In the genomic region with DNA sequence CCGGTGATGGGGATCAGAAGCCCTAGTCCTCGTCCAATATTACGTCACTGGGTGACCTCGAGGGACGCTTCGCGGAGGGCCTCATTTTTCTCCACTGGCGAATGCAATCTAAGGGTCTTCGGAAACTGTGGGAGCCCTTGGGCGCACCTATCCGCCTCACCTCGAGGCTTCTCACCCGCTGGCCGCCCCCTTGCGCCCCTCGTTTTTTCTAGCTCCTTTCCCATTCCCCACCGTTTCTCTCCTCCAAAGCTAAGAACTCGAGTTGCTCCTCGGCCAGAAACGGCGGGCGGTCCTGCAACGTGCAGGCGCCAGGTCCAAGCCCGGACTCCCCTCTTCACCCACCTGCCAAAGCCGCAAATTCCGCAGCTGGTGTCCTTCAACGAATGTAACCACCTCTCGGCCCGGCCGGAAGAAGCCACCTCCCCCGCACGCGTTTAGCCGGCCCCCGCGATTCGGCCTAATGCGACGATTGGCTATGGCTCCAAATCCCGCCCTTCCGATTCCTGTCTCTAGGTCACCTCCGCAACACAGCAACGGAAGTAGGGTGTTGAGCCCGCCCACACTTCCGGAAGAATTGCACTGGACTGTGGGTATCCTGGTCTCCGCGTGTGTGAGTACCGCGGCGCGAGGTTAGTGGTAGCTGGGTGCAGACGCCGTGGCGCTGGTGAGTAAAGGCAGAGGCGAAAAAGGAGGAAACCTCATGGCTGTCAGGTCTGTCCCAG, we compare ENCODE assay signal across 8 cellular contexts. TPM values are rescaled to one million over a fixed set of nuclear protein-coding genes. Genes with fewer than 3 reads are reported as not detected.
DNase-seq lines count a peak whose midpoint lies in the region; ATAC-seq and TF ChIP-seq lines count a peak whose summit lies in the region.

A gene with protein sequence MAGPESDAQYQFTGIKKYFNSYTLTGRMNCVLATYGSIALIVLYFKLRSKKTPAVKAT (minus strand): TSS at position 409 of the 722 bp plus-strand sequence. CDS start 4,018 bp downstream, outside the sequence.
A gene with protein sequence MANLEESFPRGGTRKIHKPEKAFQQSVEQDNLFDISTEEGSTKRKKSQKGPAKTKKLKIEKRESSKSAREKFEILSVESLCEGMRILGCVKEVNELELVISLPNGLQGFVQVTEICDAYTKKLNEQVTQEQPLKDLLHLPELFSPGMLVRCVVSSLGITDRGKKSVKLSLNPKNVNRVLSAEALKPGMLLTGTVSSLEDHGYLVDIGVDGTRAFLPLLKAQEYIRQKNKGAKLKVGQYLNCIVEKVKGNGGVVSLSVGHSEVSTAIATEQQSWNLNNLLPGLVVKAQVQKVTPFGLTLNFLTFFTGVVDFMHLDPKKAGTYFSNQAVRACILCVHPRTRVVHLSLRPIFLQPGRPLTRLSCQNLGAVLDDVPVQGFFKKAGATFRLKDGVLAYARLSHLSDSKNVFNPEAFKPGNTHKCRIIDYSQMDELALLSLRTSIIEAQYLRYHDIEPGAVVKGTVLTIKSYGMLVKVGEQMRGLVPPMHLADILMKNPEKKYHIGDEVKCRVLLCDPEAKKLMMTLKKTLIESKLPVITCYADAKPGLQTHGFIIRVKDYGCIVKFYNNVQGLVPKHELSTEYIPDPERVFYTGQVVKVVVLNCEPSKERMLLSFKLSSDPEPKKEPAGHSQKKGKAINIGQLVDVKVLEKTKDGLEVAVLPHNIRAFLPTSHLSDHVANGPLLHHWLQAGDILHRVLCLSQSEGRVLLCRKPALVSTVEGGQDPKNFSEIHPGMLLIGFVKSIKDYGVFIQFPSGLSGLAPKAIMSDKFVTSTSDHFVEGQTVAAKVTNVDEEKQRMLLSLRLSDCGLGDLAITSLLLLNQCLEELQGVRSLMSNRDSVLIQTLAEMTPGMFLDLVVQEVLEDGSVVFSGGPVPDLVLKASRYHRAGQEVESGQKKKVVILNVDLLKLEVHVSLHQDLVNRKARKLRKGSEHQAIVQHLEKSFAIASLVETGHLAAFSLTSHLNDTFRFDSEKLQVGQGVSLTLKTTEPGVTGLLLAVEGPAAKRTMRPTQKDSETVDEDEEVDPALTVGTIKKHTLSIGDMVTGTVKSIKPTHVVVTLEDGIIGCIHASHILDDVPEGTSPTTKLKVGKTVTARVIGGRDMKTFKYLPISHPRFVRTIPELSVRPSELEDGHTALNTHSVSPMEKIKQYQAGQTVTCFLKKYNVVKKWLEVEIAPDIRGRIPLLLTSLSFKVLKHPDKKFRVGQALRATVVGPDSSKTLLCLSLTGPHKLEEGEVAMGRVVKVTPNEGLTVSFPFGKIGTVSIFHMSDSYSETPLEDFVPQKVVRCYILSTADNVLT (N-terminal part only) (plus strand): TSS at position 560 of the 722 bp plus-strand sequence. CDS start 1,801 bp downstream, outside the sequence.

- no peaks in the 10 kb centered on the region for H3K27me3 ChIP-seq in dorsolateral prefrontal cortex
- H3K27me3 ChIP-seq in right lobe of liver = no peaks in the 10 kb centered on the region

- no peaks in the 10 kb centered on the region for H3K27me3 Mint-ChIP-seq in activated CD4-positive, alpha-beta memory T cell treated with anti-CD3 and anti-CD28 coated beads for 36 hours

- WGBS in right lobe of liver (ENCODE audit: insufficient coverage, low coverage, low lambda C conversion rate, missing lambda C conversion rate) = under 1% methylated on average over 33 of the region's 56 CpGs

- peak; percentile 86 for TF ChIP-seq POLR2A in right lobe of liver (IDR thresholded peaks at IDR 0.05)

- peaks cover 47% of the 10 kb centered on the region for H3K36me3 Mint-ChIP-seq in activated CD4-positive, alpha-beta memory T cell treated with anti-CD3 and anti-CD28 coated beads for 36 hours

- H3K4me1 ChIP-seq in right lobe of liver = peaks cover 0 to 19% (median 7%) of the 10 kb centered on the region in 4 donors

- H3K4me1 Mint-ChIP-seq in activated CD4-positive, alpha-beta memory T cell treated with anti-CD3 and anti-CD28 coated beads for 36 hours (ENCODE audit: low read depth) = peaks cover 59% of the 10 kb centered on the region

- H3K4me3 ChIP-seq in dorsolateral prefrontal cortex = peak within 1 kb of the TSS; percentile 72 to 100 (median 96)
- H3K4me3 ChIP-seq in right lobe of liver = peak within 1 kb of the TSS; percentile 86 to 97 (median 90)

- intact Hi-C loops in activated CD4-positive, alpha-beta memory T cell treated with anti-CD3 and anti-CD28 coated beads for 36 hours (cut with micrococcal nuclease) = loop anchor here (1.0 to 5.0 kb wide), 3 partner anchors 28 to 478 kb away; a partner anchor contains a TSS
- intact Hi-C loops in dorsolateral prefrontal cortex (cut with DNase I) = loop anchor here in 1 of 2 donors (1.0 kb wide), 1 partner anchor 29 kb away; a partner anchor contains a TSS
- intact Hi-C loops in right lobe of liver (cut with DNase I) = no loop called here

- peaks cover 2 to 34% (median 14%) of the 10 kb centered on the region in 4 donors for H3K36me3 ChIP-seq in right lobe of liver

- H3K27ac Mint-ChIP-seq in activated CD4-positive, alpha-beta memory T cell treated with anti-CD3 and anti-CD28 coated beads for 36 hours = peak within 1 kb of the TSS; percentile 88

- DNase-seq in CD1c-positive myeloid dendritic cell (ENCODE audit: extremely low spot score) (peak; percentile 99), NCI-H82 (lab: John Stamatoyannopoulos, UW) (peak; percentile 98), dorsolateral prefrontal cortex (peak; percentile 94 to 99 (median 98)), right lobe of liver (peak; percentile 96 to 98 (median 98))
- peak; percentile 98 for DNase-seq in activated CD4-positive, alpha-beta memory T cell treated with anti-CD3 and anti-CD28 coated beads for 36 hours
- DNase-seq in stimulated activated CD4-positive, alpha-beta T cell treated with anti-CD3 and anti-CD28 coated beads, Interleukin-4, amount 100 ng/mL, for 48 hours (ENCODE audit: low read depth in 2 of 2) = peak; percentile 93 to 97

- POLR2A ChIA-PET in activated CD4-positive, alpha-beta memory T cell treated with anti-CD3 and anti-CD28 coated beads for 36 hours (lab: Charles Lee) = interaction anchor here (1.2 to 1.7 kb wide), 4 partner anchors 8 to 204 kb away, joined by 4 to 12 read pairs (median 7); a partner anchor contains a TSS

- CTCF ChIA-PET in activated CD4-positive, alpha-beta memory T cell treated with anti-CD3 and anti-CD28 coated beads for 36 hours (lab: Charles Lee) = interaction anchor here (1.0 to 1.5 kb wide), 6 partner anchors 21 to 94 kb away, joined by 3 to 6 read pairs (median 3); no protein-coding TSS in a partner anchor

- H3K4me3 Mint-ChIP-seq in activated CD4-positive, alpha-beta memory T cell treated with anti-CD3 and anti-CD28 coated beads for 36 hours = peak within 1 kb of the TSS; percentile 95

- H3K9me3 Mint-ChIP-seq in activated CD4-positive, alpha-beta memory T cell treated with anti-CD3 and anti-CD28 coated beads for 36 hours = no peaks in the 10 kb centered on the region

- peak; percentile 99 for ATAC-seq in GM19395 (IDR thresholded peaks at IDR 0.05; ENCODE audit: unreplicated experiment)
- ATAC-seq in HG03571 (IDR thresholded peaks at IDR 0.05; ENCODE audit: unreplicated experiment) = peak; percentile 99
- ATAC-seq in right lobe of liver = peak; percentile 100

- no peaks in the 10 kb centered on the region for H3K9me3 ChIP-seq in right lobe of liver

- H3K27ac ChIP-seq in dorsolateral prefrontal cortex (peak within 1 kb of the TSS in 57 of 59 donors; percentile 22 to 92 (median 81)), right lobe of liver (peak within 1 kb of the TSS; percentile 64 to 71 (median 68))

- TF ChIP-seq CTCF in dorsolateral prefrontal cortex (IDR thresholded peaks at IDR 0.05 in 54 of 56, conservative IDR thresholded peaks at IDR 0.05 in 2 of 56; ENCODE audit: low read depth in 1 of 56, partially characterized antibody in 56 of 56) = peak in 30 of 56 donors; percentile 9 to 53 (median 26)
- no peak for TF ChIP-seq CTCF in right lobe of liver (IDR thresholded peaks at IDR 0.05)

RNA-seq across cellular contexts. Expression of the first gene that starts in this region (rescaled TPM):
- 100 to 1,000 TPM; 436 to 438 TPM for total RNA-seq in activated CD4-positive, alpha-beta memory T cell treated with anti-CD3 and anti-CD28 coated beads for 36 hours
- total RNA-seq in dorsolateral prefrontal cortex (100 to 1,000 TPM; 194 to 564 (median 384) TPM), right lobe of liver (100 to 1,000 TPM; 176 to 257 (median 220) TPM)

RNA-seq across cellular contexts. Expression of the second gene that starts in this region (rescaled TPM):
- total RNA-seq in activated CD4-positive, alpha-beta memory T cell treated with anti-CD3 and anti-CD28 coated beads for 36 hours = 10 to 100 TPM; 56.4 to 56.7 TPM
- total RNA-seq in dorsolateral prefrontal cortex (10 to 100 TPM; 13.8 to 28.8 (median 19.8) TPM), right lobe of liver (10 to 100 TPM; 10.6 to 13.5 (median 12.0) TPM)

Comparison
In these comparisons a context has a peak if more than half of its experiments do, and no peak if none do; other contexts are left out.
1. Peak in every context shown above with its lines: DNase-seq, ATAC-seq, H3K4me3 ChIP-seq and H3K27ac ChIP-seq.
2. CTCF ChIP-seq: peak in dorsolateral prefrontal cortex (30 of 56); none in right lobe of liver (0 of 4).